ENCODE assay signal across 1 cellular context in genomic region chr17:3890893-3891219, GRCh38.
TF ChIP-seq lines count a peak whose summit lies in the region.

No MANE protein-coding gene starts in this region.

TF ChIP-seq in H1, 55 proteins besides CTCF, POLR2A, EP300 and RAD21:
- TF ChIP-seq ATF2 (IDR thresholded peaks at IDR 0.05; ENCODE audit: low read length), result no peak
- TF ChIP-seq EGR1 (IDR thresholded peaks at IDR 0.05; ENCODE audit: borderline replicate concordance, low read depth, low read length), result no peak
- no peak for TF ChIP-seq SP4 (IDR thresholded peaks at IDR 0.05; ENCODE audit: low read length)
- TF ChIP-seq CREB1 (IDR thresholded peaks at IDR 0.05), result no peak
- TF ChIP-seq JUN (IDR thresholded peaks at IDR 0.05; ENCODE audit: low read depth, low read length), result no peak
- no peak for TF ChIP-seq CEBPB (IDR thresholded peaks at IDR 0.05; ENCODE audit: low read depth, low read length)
- no peak for TF ChIP-seq SP2 (IDR thresholded peaks at IDR 0.05; ENCODE audit: low read length)
- no peak for TF ChIP-seq E2F6 (IDR thresholded peaks at IDR 0.05)
- TF ChIP-seq KDM5A (IDR thresholded peaks at IDR 0.05; ENCODE audit: low read length), result no peak
- TF ChIP-seq KDM4A (IDR thresholded peaks at IDR 0.05; ENCODE audit: low read depth, low read length, severe bottlenecking), result no peak
- no peak for TF ChIP-seq USF2 (IDR thresholded peaks at IDR 0.05; ENCODE audit: low read length)
- no peak for TF ChIP-seq CHD1 (IDR thresholded peaks at IDR 0.05; ENCODE audit: low read depth, low read length)
